ENCODE assay signal across 1 cellular context in the genomic region with DNA sequence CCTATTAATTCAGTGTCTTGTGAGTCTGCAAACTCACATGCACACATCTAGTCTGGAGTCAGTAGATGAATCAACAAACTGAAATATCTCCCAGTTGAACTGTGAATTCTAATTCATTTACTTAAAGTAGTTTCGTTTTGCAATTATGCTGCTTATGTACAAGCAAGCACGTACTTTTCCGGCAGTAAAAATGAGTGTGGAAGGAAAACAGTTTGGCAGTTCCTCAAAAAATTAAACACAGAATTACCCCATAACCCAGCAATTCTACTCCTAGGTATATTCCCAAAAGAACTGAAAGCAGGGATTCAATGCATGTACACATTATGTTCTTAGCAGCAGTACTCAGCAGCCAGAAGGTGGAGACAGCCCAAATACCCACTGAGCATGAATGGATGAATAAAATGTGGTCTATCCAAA.
TF ChIP-seq lines count a peak whose summit lies in the region.

No MANE protein-coding gene starts in this region.

TF ChIP-seq in IMR-90, 13 proteins besides CTCF, POLR2A, EP300 and RAD21:
- TF ChIP-seq CEBPB (IDR thresholded peaks at IDR 0.05; ENCODE audit: low read depth, low read length), result no peak
- no peak for TF ChIP-seq NFE2L2 (IDR thresholded peaks at IDR 0.05; ENCODE audit: low read depth, low read length)
- no peak for TF ChIP-seq BHLHE40 (IDR thresholded peaks at IDR 0.05; ENCODE audit: low read depth, low read length)
- no peak for TF ChIP-seq RCOR1 (IDR thresholded peaks at IDR 0.05; ENCODE audit: insufficient replicate concordance, low read length)
- no peak for TF ChIP-seq SMC3 (IDR thresholded peaks at IDR 0.05; ENCODE audit: low read depth, low read length)
- TF ChIP-seq CHD1 (IDR thresholded peaks at IDR 0.05; ENCODE audit: low read depth, low read length), result no peak
- TF ChIP-seq, protein P1, sequence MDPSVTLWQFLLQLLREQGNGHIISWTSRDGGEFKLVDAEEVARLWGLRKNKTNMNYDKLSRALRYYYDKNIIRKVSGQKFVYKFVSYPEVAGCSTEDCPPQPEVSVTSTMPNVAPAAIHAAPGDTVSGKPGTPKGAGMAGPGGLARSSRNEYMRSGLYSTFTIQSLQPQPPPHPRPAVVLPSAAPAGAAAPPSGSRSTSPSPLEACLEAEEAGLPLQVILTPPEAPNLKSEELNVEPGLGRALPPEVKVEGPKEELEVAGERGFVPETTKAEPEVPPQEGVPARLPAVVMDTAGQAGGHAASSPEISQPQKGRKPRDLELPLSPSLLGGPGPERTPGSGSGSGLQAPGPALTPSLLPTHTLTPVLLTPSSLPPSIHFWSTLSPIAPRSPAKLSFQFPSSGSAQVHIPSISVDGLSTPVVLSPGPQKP (IDR thresholded peaks at IDR 0.05; ENCODE audit: borderline replicate concordance, low read depth, low read length), result no peak
- no peak for TF ChIP-seq FOS (IDR thresholded peaks at IDR 0.05; ENCODE audit: low read depth, low read length)
